ENCODE assay signal across 2 cellular contexts in the genomic region with DNA sequence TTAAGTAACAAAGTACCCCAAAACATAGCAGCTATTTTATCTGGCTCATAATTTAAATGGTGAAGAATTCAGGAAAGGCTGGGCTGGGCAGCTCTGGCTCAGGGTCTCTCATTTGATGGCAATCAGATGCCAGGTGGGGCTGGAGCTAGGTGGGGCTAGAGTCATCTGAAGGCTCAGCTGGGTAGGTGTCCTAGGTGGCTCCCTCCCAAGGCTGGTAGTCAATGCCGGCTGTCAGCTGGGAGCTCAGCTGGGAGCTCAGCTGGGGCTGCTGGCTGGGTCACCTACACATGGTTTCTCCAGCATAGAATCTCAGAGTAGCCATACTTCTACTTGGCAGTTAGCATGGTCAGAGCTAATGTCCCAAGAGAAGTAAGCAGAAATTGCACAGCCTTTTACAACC.
A peak's percentile ranks its signal among the peaks of the same experiment; 100 is the strongest.
TF ChIP-seq lines count a peak whose summit lies in the region.

No MANE protein-coding gene starts in this region.

TF ChIP-seq in HepG2, 621 proteins besides CTCF, POLR2A, EP300 and RAD21:
- TF ChIP-seq, protein P1, sequence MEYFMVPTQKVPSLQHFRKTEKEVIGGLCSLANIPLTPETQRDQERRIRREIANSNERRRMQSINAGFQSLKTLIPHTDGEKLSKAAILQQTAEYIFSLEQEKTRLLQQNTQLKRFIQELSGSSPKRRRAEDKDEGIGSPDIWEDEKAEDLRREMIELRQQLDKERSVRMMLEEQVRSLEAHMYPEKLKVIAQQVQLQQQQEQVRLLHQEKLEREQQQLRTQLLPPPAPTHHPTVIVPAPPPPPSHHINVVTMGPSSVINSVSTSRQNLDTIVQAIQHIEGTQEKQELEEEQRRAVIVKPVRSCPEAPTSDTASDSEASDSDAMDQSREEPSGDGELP (IDR thresholded peaks at IDR 0.05; ENCODE audit: borderline replicate concordance, low read depth), result peak; percentile 81; the same call in 1 of the 2 replicates
- peak; percentile 26 for TF ChIP-seq STAG1 (CRISPR knock-in tag; IDR thresholded peaks at IDR 0.05)
- no peak for TF ChIP-seq CENPX (CRISPR knock-in tag; IDR thresholded peaks at IDR 0.05)
- peak; percentile 32; the same call in 1 of the 2 replicates for TF ChIP-seq SAP130 (CRISPR knock-in tag; IDR thresholded peaks at IDR 0.05; ENCODE audit: low read depth)
- no peak for TF ChIP-seq ZNF674 (CRISPR knock-in tag; IDR thresholded peaks at IDR 0.05; ENCODE audit: low read depth)
- TF ChIP-seq NFYB (CRISPR knock-in tag; IDR thresholded peaks at IDR 0.05), result no peak
- TF ChIP-seq, protein P2, sequence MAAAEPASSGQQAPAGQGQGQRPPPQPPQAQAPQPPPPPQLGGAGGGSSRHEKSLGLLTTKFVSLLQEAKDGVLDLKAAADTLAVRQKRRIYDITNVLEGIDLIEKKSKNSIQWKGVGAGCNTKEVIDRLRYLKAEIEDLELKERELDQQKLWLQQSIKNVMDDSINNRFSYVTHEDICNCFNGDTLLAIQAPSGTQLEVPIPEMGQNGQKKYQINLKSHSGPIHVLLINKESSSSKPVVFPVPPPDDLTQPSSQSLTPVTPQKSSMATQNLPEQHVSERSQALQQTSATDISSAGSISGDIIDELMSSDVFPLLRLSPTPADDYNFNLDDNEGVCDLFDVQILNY (CRISPR knock-in tag; conservative IDR thresholded peaks at IDR 0.05), result no peak

TF ChIP-seq in GM12878, 131 proteins besides CTCF, POLR2A, EP300 and RAD21:
- TF ChIP-seq ZNF24 (IDR thresholded peaks at IDR 0.05), result no peak
TF ChIP-seq in GM12878: peak in this region for 0.
